Comparison of ENCODE assay signal across 22 cellular contexts in the genomic region with DNA sequence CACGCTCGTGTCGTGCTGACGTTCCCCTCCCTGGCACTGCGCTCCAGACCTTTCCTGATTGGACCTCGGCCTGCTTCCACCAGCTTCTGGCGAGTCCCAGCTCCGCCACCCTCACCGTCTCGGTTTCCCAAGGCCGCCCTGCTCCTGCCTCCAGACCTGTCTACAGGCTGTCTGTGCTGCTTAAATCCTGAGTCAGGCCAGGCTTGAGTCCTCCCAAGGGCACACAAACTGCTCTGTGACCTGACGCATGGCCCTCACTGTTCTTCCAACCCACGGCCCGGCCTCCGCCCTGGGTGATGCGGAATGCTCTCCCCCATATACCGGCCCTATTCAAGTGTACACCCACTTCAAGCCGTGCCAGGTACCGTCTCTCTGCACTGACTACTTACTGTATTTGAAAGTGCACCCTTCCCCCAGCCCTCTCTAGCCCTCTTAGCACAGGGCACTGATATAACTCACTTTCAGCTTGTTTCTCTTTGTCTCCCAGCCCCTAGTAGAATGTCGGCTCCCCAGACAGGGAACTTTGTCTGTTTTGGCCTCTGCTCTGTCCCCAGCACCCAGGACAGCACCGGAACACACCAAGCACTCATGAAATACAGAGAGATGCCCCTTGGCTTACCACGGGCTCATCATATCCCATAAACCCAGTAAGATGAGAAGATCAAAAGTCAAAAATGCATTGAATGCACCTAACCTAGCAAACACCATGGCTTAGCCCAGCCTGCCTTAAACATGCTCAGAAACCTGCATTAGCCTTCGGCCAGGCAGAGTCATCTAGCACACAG.
"Had no signal": no experiment of that assay in that cellular context is flagged by ENCODE, and none has a peak within 500 bp of the region (broad histone marks: within the 10 kb centered on the region; RNA-seq: fewer than 3 reads in every experiment).

No MANE protein-coding gene starts in this region.

- H3K27me3 ChIP-seq: ascending aorta, esophagus squamous epithelium, hepatocyte, tibial nerve had no signal

- ATAC-seq: activated CD4-positive, alpha-beta T cell treated with anti-CD3 and anti-CD28 coated beads for 36 hours; activated CD8-positive, alpha-beta memory T cell treated with anti-CD3 and anti-CD28 coated beads, Interleukin-2, amount 10 ng/mL, durations not matched to agents 7 days and 5 days; activated naive CD8-positive, alpha-beta T cell treated with anti-CD3 and anti-CD28 coated beads, Interleukin-2, amount 50 U/mL, for 24 hours; activated T-helper 17 cell treated with anti-CD3 and anti-CD28 coated beads, Interleukin-2, amount 50 U/mL, for 72 hours; left colon; natural killer cell treated with Interleukin-12 subunit alpha and Interleukin-12 subunit beta and Interleukin-15 and Interleukin-18, amount 100 ng/mL, for 72 hours; psoas muscle; right cardiac atrium; stimulated activated naive CD8-positive, alpha-beta T cell treated with anti-CD3 and anti-CD28 coated beads, Interleukin-15, Interleukin-2, amounts not matched to agents 100 U/mL and 50 U/mL, for 24 hours had no signal

- H3K4me3 ChIP-seq: ascending aorta, esophagus squamous epithelium, hepatocyte, lower lobe of right lung, psoas muscle, tibial nerve had no signal

- H3K36me3 Mint-ChIP-seq: activated CD4-positive, alpha-beta memory T cell treated with anti-CD3 and anti-CD28 coated beads for 36 hours; activated CD8-positive, alpha-beta memory T cell treated with anti-CD3 and anti-CD28 coated beads, Interleukin-2, amount 10 ng/mL, durations not matched to agents 7 days and 5 days; natural killer cell treated with Interleukin-12 subunit alpha and Interleukin-12 subunit beta and Interleukin-15 and Interleukin-18, amount 100 ng/mL, for 72 hours had no signal

- H3K27ac ChIP-seq: ascending aorta, esophagus squamous epithelium, hepatocyte, lower lobe of right lung, psoas muscle, tibial nerve had no signal

- DNase-seq: activated CD4-positive, alpha-beta memory T cell treated with anti-CD3 and anti-CD28 coated beads for 36 hours; activated CD4-positive, alpha-beta T cell treated with anti-CD3 and anti-CD28 coated beads for 36 hours; activated CD8-positive, alpha-beta memory T cell treated with anti-CD3 and anti-CD28 coated beads, Interleukin-2, amount 10 ng/mL, durations not matched to agents 7 days and 5 days; activated naive CD4-positive, alpha-beta T cell treated with Interleukin-2 at 50 U/mL for 16 hours; activated naive CD8-positive, alpha-beta T cell treated with anti-CD3 and anti-CD28 coated beads, Interleukin-2, amount 50 U/mL, for 24 hours; activated T-cell treated with anti-CD3 and anti-CD28 coated beads, Interleukin-2, amount 50 U/mL, for 1 hour; cerebellar nuclear complex; dermis blood vessel endothelial cell; effector memory CD4-positive, alpha-beta T cell; esophagus squamous epithelium; left colon; lower lobe of right lung; stimulated activated naive CD8-positive, alpha-beta T cell treated with anti-CD3 and anti-CD28 coated beads, Interleukin-15, Interleukin-2, amounts not matched to agents 100 U/mL and 50 U/mL, for 24 hours; substantia nigra; T-helper 2 cell had no signal

- H3K4me1 ChIP-seq: ascending aorta, esophagus squamous epithelium, lower lobe of right lung, tibial nerve had no signal

- H3K27ac Mint-ChIP-seq: activated CD4-positive, alpha-beta memory T cell treated with anti-CD3 and anti-CD28 coated beads for 36 hours; activated CD4-positive, alpha-beta T cell treated with anti-CD3 and anti-CD28 coated beads for 36 hours; activated CD8-positive, alpha-beta memory T cell treated with anti-CD3 and anti-CD28 coated beads, Interleukin-2, amount 10 ng/mL, durations not matched to agents 7 days and 5 days; activated naive CD8-positive, alpha-beta T cell treated with anti-CD3 and anti-CD28 coated beads, Interleukin-2, amount 50 U/mL, for 24 hours; activated T-helper 17 cell treated with anti-CD3 and anti-CD28 coated beads, Interleukin-2, amount 50 U/mL, for 72 hours; natural killer cell treated with Interleukin-12 subunit alpha and Interleukin-12 subunit beta and Interleukin-15 and Interleukin-18, amount 100 ng/mL, for 72 hours had no signal

- H3K27me3 Mint-ChIP-seq: activated CD4-positive, alpha-beta memory T cell treated with anti-CD3 and anti-CD28 coated beads for 36 hours; activated naive CD8-positive, alpha-beta T cell treated with anti-CD3 and anti-CD28 coated beads, Interleukin-2, amount 50 U/mL, for 24 hours; activated T-helper 17 cell treated with anti-CD3 and anti-CD28 coated beads, Interleukin-2, amount 50 U/mL, for 72 hours had no signal

- H3K4me1 Mint-ChIP-seq: activated CD4-positive, alpha-beta T cell treated with anti-CD3 and anti-CD28 coated beads for 36 hours; activated CD8-positive, alpha-beta memory T cell treated with anti-CD3 and anti-CD28 coated beads, Interleukin-2, amount 10 ng/mL, durations not matched to agents 7 days and 5 days; activated naive CD8-positive, alpha-beta T cell treated with anti-CD3 and anti-CD28 coated beads, Interleukin-2, amount 50 U/mL, for 24 hours; activated T-helper 17 cell treated with anti-CD3 and anti-CD28 coated beads, Interleukin-2, amount 50 U/mL, for 72 hours had no signal

- H3K4me2 ChIP-seq: hepatocyte had no signal

- H3K9me3 Mint-ChIP-seq: activated CD4-positive, alpha-beta memory T cell treated with anti-CD3 and anti-CD28 coated beads for 36 hours; activated naive CD8-positive, alpha-beta T cell treated with anti-CD3 and anti-CD28 coated beads, Interleukin-2, amount 50 U/mL, for 24 hours; activated T-helper 17 cell treated with anti-CD3 and anti-CD28 coated beads, Interleukin-2, amount 50 U/mL, for 72 hours; natural killer cell treated with Interleukin-12 subunit alpha and Interleukin-12 subunit beta and Interleukin-15 and Interleukin-18, amount 100 ng/mL, for 72 hours had no signal

- H3K4me3 Mint-ChIP-seq: activated CD4-positive, alpha-beta memory T cell treated with anti-CD3 and anti-CD28 coated beads for 36 hours; activated CD4-positive, alpha-beta T cell treated with anti-CD3 and anti-CD28 coated beads for 36 hours; activated CD8-positive, alpha-beta memory T cell treated with anti-CD3 and anti-CD28 coated beads, Interleukin-2, amount 10 ng/mL, durations not matched to agents 7 days and 5 days; activated naive CD8-positive, alpha-beta T cell treated with anti-CD3 and anti-CD28 coated beads, Interleukin-2, amount 50 U/mL, for 24 hours; activated T-helper 17 cell treated with anti-CD3 and anti-CD28 coated beads, Interleukin-2, amount 50 U/mL, for 72 hours; natural killer cell treated with Interleukin-12 subunit alpha and Interleukin-12 subunit beta and Interleukin-15 and Interleukin-18, amount 100 ng/mL, for 72 hours had no signal

- H3K36me3 ChIP-seq: lower lobe of right lung had no signal

- H3K79me2 ChIP-seq: hepatocyte had no signal
